Comparison of ENCODE assay signal across 1 cellular context in genomic region chr22:37079668-37080171, GRCh38.
TF ChIP-seq lines count a peak whose summit lies in the region.

No MANE protein-coding gene starts in this region.

TF ChIP-seq in GM12878, 131 proteins besides CTCF, POLR2A, EP300 and RAD21 (continued from another document):
- no peak for TF ChIP-seq IRF3 (IDR thresholded peaks at IDR 0.05)
- TF ChIP-seq JUNB (IDR thresholded peaks at IDR 0.05), result no peak
- TF ChIP-seq CREB1 (IDR thresholded peaks at IDR 0.05; ENCODE audit: low read depth), result peak; percentile 70
- TF ChIP-seq REST (IDR thresholded peaks at IDR 0.05; ENCODE audit: low read depth, low read length), result no peak
- TF ChIP-seq, protein P1, sequence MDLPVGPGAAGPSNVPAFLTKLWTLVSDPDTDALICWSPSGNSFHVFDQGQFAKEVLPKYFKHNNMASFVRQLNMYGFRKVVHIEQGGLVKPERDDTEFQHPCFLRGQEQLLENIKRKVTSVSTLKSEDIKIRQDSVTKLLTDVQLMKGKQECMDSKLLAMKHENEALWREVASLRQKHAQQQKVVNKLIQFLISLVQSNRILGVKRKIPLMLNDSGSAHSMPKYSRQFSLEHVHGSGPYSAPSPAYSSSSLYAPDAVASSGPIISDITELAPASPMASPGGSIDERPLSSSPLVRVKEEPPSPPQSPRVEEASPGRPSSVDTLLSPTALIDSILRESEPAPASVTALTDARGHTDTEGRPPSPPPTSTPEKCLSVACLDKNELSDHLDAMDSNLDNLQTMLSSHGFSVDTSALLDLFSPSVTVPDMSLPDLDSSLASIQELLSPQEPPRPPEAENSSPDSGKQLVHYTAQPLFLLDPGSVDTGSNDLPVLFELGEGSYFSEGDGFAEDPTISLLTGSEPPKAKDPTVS (IDR thresholded peaks at IDR 0.05; ENCODE audit: low read depth, low read length), result no peak
- TF ChIP-seq ATF7 (IDR thresholded peaks at IDR 0.05; ENCODE audit: low read depth), result 0 out of 2 replicates have a peak, but pooled peaks have one; percentile 22
